18 cellular contexts compared by ENCODE assay signal in the genomic region with DNA sequence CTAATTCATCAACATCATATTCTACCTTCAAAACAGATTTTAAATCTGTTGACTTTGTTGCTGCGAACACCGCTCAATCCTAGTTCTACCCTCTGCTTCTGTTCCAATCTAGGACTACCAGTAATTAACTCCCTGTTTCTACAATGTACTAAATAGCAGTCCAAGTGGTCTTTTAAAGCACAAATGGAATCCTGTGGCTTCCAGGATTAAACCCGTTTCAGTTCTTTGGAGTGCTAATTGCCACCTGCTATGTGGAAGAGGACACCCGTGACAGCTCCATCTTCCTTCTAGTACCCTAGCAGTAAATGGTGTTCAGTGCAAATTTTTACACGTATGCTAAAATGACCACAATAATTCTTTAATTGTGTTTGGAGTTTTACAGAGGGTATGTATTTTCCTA.
A peak's percentile ranks its signal among the peaks of the same experiment; 100 is the strongest.
DNase-seq lines count a peak whose midpoint lies in the region; ATAC-seq and TF ChIP-seq lines count a peak whose summit lies in the region.
"Had no signal": no experiment of that assay in that cellular context is flagged by ENCODE, and none has a peak within 500 bp of the region (broad histone marks: within the 10 kb centered on the region; RNA-seq: fewer than 3 reads in every experiment).

No MANE protein-coding gene starts in this region.

- intact Hi-C loops in esophagus muscularis mucosa (cut with DNase I) = no loop called here

- TF ChIP-seq POLR2A in esophagus muscularis mucosa (IDR thresholded peaks at IDR 0.05; ENCODE audit: low read depth) = no peak

- ATAC-seq in GM21737 (IDR thresholded peaks at IDR 0.05; ENCODE audit: unreplicated experiment) = no peak
- ATAC-seq: K562 had no signal

- in situ Hi-C loops in ACHN (cut with HindIII; ENCODE audit: low pct_ligation_motif_present, low pct_unique_long_range_greater_than_20kb, low sequenced_read_pairs) = no loop called here

- no peaks in the 10 kb centered on the region for H3K9me3 ChIP-seq in esophagus muscularis mucosa
- H3K9me3 ChIP-seq: BE2C had no signal

- TF ChIP-seq CTCF in esophagus muscularis mucosa (IDR thresholded peaks at IDR 0.05) = no peak

- no peaks in the 10 kb centered on the region for H3K27me3 ChIP-seq in esophagus muscularis mucosa

- no peaks in the 10 kb centered on the region for H3K36me3 ChIP-seq in esophagus muscularis mucosa
- H3K36me3 ChIP-seq: BE2C had no signal

- WGBS in esophagus muscularis mucosa = 75% methylated on average over 5 of the region's 5 CpGs

- DNase-seq in NCI-H748 (lab: John Stamatoyannopoulos, UW; ENCODE audit: unreplicated experiment) (peak; percentile 7), NCI-H748 treated with DMSO at 0.1 percent for 48 hours (lab: John Stamatoyannopoulos, UW) (no peak), NCI-H69 (lab: John Stamatoyannopoulos, UW) (peak; percentile 34), esophagus muscularis mucosa (ENCODE audit: extremely low spot score) (peak; percentile 37), ACHN (no peak)
- no peak for DNase-seq in central memory CD4-positive, alpha-beta T cell
- DNase-seq: BE2C; C1 segment of cervical spinal cord; CD4-positive, CD25-positive, alpha-beta regulatory T cell; CD8-positive, alpha-beta memory T cell; COR-L47; DMS 273 treated with DMSO at 0.1 percent for 48 hours; DMS53; GDM1; HCEC 1CT; IMR-90 had no signal

- TF ChIP-seq EP300 in esophagus muscularis mucosa (IDR thresholded peaks at IDR 0.05) = no peak

- H3K4me3 ChIP-seq in esophagus muscularis mucosa = no peak overlapping the region
- H3K4me3 ChIP-seq: K562 had no signal

- no peaks in the 10 kb centered on the region for H3K4me1 ChIP-seq in esophagus muscularis mucosa
- H3K4me1 ChIP-seq: BE2C had no signal

- H3K27ac ChIP-seq in esophagus muscularis mucosa (replicated peaks in 1 of 4) = no peak overlapping the region

Comparison
In these comparisons a context has a peak if more than half of its experiments do, and no peak if none do; other contexts are left out.
1. DNase-seq: peak in NCI-H748 (single experiment), NCI-H69 (single experiment) and esophagus muscularis mucosa (single experiment); none in NCI-H748 treated with DMSO at 0.1 percent for 48 hours (single experiment), ACHN (single experiment) and central memory CD4-positive, alpha-beta T cell (single experiment).